In genomic region chr19:6737284-6737872, GRCh38 we compare ENCODE assay signal across 8 cellular contexts. TPM values are rescaled to one million over a fixed set of nuclear protein-coding genes. Genes with fewer than 3 reads are reported as not detected.
DNase-seq lines count a peak whose midpoint lies in the region; ATAC-seq and TF ChIP-seq lines count a peak whose summit lies in the region.

Gene GPR108, minus strand, starts transcription at chr19:6737580. Its CDS starts 4 bp downstream, at chr19:6737576.

- ATAC-seq in GM18909 (IDR thresholded peaks at IDR 0.05; ENCODE audit: poor library complexity, unreplicated experiment) = peak; percentile 76
- ATAC-seq in HG03175 (IDR thresholded peaks at IDR 0.05; ENCODE audit: unreplicated experiment) = peak; percentile 71

- DNase-seq in AG04450 (ENCODE audit: low read depth, low spot score) (peak; percentile 100), NCI-H446 treated with DMSO at 0.1 percent for 48 hours (lab: John Stamatoyannopoulos, UW) (peak; percentile 100), cerebellar nuclear complex (lab: John Stamatoyannopoulos, UW) (peak; percentile 99), islet precursor cell (peak; percentile 100)
- peak; percentile 99 for DNase-seq in activated CD4-positive, CD25-positive, alpha-beta regulatory T cell treated with anti-CD3 and anti-CD28 coated beads, Interleukin-2, amount 50 U/mL, for 72 hours
- peak; percentile 97 to 99 (median 99) for DNase-seq in stimulated activated CD4-positive, alpha-beta T cell treated with anti-CD3 and anti-CD28 coated beads, Interleukin-12 subunit alpha, Interleukin-12 subunit beta, amount 100 ng/mL, for 48 hours (ENCODE audit: low read depth in 2 of 3, low spot score in 1 of 3)

- POLR2A ChIA-PET in AG04450 (lab: Yijun Ruan, JAX) = interaction anchor here (0.7 to 1.2 kb wide), 3 partner anchors 126 to 221 kb away, joined by 3 to 5 read pairs (median 4); partner anchors contain the start of gene TNFSF9

- H3K4me3 ChIP-seq in AG04450 (ENCODE audit: low read depth, low read length) = peak within 1 kb of the TSS; percentile 81

- H3K27ac ChIP-seq in AG04450 (ENCODE audit: low read depth, low read length) = peak within 1 kb of the TSS; percentile 89

- no peaks in the 10 kb centered on the region; the same call in 1 of the 2 replicates for H3K9me3 ChIP-seq in AG04450 (ENCODE audit: control insufficient read depth, insufficient read depth, low read length)

- TF ChIP-seq CTCF in AG04450 (IDR thresholded peaks at IDR 0.05; ENCODE audit: low read depth, low read length) = no peak

- H3K27me3 ChIP-seq in AG04450 (ENCODE audit: control insufficient read depth, insufficient read depth, low read length) = no peaks in the 10 kb centered on the region

- CTCF ChIA-PET in AG04450 (lab: Charles Lee) = interaction anchor here (0.6 to 2.7 kb wide), 7 partner anchors 10 to 221 kb away, joined by 3 to 33 read pairs (median 4); no protein-coding TSS in a partner anchor

RNA-seq across cellular contexts. Expression of gene GPR108, which starts in this region (rescaled TPM):
- 34.5 and 50.8 TPM in 2 replicates for polyA plus RNA-seq in AG04450 (2011; rRNA removed)
- 52.0 and 63.3 TPM in 2 replicates for polyA minus RNA-seq in AG04450 (2011; rRNA and poly(A)+ RNA removed)

Comparison
In these comparisons a context has a peak if more than half of its experiments do, and no peak if none do; other contexts are left out.
1. Peak in every context shown above with its lines: DNase-seq, ATAC-seq, H3K4me3 ChIP-seq and H3K27ac ChIP-seq.